In genomic region chr22:41403532-41404318, GRCh38 we compare ENCODE assay signal across 8 cellular contexts. TPM values are rescaled to one million over a fixed set of nuclear protein-coding genes. Genes with fewer than 3 reads are reported as not detected.
DNase-seq lines count a peak whose midpoint lies in the region; ATAC-seq and TF ChIP-seq lines count a peak whose summit lies in the region.

No MANE protein-coding gene starts in this region.

- peak; percentile 95 for TF ChIP-seq CTCF in 22Rv1 (IDR thresholded peaks at IDR 0.05)

- DNase-seq in NOMO-1 (lab: John Stamatoyannopoulos, UW; ENCODE audit: unreplicated experiment in 2 of 2) (peak; percentile 67 to 75), ecto neural progenitor cell (ENCODE audit: low spot score) (peak; percentile 88), lung microvascular endothelial cell (ENCODE audit: low read depth in 2 of 2) (peak; percentile 84 to 86)
- DNase-seq in activated CD8-positive, alpha-beta memory T cell treated with anti-CD3 and anti-CD28 coated beads for 4 hours (ENCODE audit: low read depth in 2 of 2) = peak; percentile 56 to 68
- DNase-seq in stimulated activated CD8-positive, alpha-beta memory T cell treated with anti-CD3 and anti-CD28 coated beads, Interleukin-12 subunit alpha, Interleukin-12 subunit beta, amount 100 ng/mL, for 24 hours (ENCODE audit: extremely low read depth) = peak; percentile 54

- H3K27ac ChIP-seq in 22Rv1 = no peak overlapping the region

- peak; percentile 71 for ATAC-seq in GM18498 (IDR thresholded peaks at IDR 0.05; ENCODE audit: unreplicated experiment)
- peak; percentile 62 for ATAC-seq in HG03520 (IDR thresholded peaks at IDR 0.05; ENCODE audit: unreplicated experiment)

RNA-seq across cellular contexts. Expression of gene TEF, which starts 22.0 kb away (rescaled TPM):
- 2.6 and 3.6 TPM in 2 replicates for total RNA-seq in lung microvascular endothelial cell

RNA-seq across cellular contexts. Expression of gene TOB2, which starts 42.9 kb away (rescaled TPM):
- total RNA-seq in lung microvascular endothelial cell = 11.6 and 16.5 TPM in 2 replicates
